Comparison of ENCODE assay signal across 8 cellular contexts in genomic region chr20:63642518-63643247, GRCh38. TPM values are rescaled to one million over a fixed set of nuclear protein-coding genes. Genes with fewer than 3 reads are reported as not detected.
A peak's percentile ranks its signal among the peaks of the same experiment; 100 is the strongest.
DNase-seq lines count a peak whose midpoint lies in the region; ATAC-seq, FAIRE-seq and TF ChIP-seq lines count a peak whose summit lies in the region.

No MANE protein-coding gene starts in this region.

- H3K9me2 ChIP-seq in MM.1S (replicated peaks; ENCODE audit: insufficient read depth, low read length), result no peaks in the 10 kb centered on the region

- 25 to 28% methylated on average over 31 of the region's 31 CpGs for WGBS in pancreas, 2 donors

- H2AFZ ChIP-seq in MM.1S (ENCODE audit: low read length), result peak overlapping the region; percentile 67

- H3K4me2 ChIP-seq in MM.1S (ENCODE audit: low read depth, low read length), result peak overlapping the region; percentile 95

- H3K9me3 Mint-ChIP-seq in effector memory CD8-positive, alpha-beta T cell, result peaks cover 0 to 2% of the 10 kb centered on the region in 2 donors

- peaks cover 10% of the 10 kb centered on the region; the same call in 1 of the 2 replicates for H3F3A ChIP-seq in MM.1S (ENCODE audit: insufficient read depth, low read length)

- H3K79me2 ChIP-seq in MM.1S (ENCODE audit: low read length), result no peaks in the 10 kb centered on the region

- H4K20me1 ChIP-seq in MM.1S (ENCODE audit: insufficient read depth, low read length), result no peaks in the 10 kb centered on the region

- TF ChIP-seq CTCF in GM06990 (IDR thresholded peaks at IDR 0.05; ENCODE audit: insufficient read depth, low read length, poor library complexity, severe bottlenecking), result no peak
- no peak for TF ChIP-seq CTCF in MM.1S (IDR thresholded peaks at IDR 0.05; ENCODE audit: low read length)
- TF ChIP-seq CTCF in pancreas (IDR thresholded peaks at IDR 0.05), result no peak

- no peak for ATAC-seq in effector memory CD8-positive, alpha-beta T cell (replicated peaks)
- ATAC-seq in pancreas, result peak in 1 of 4 donors; percentile 9
- ATAC-seq in GM19397 (IDR thresholded peaks at IDR 0.05; ENCODE audit: unreplicated experiment), result no peak

- H3K4me3 ChIP-seq in GM06990 (replicated peaks; ENCODE audit: low read depth, low read length), result peak overlapping the region; percentile 48
- H3K4me3 ChIP-seq in MM.1S (ENCODE audit: low read length), result peak overlapping the region; percentile 56
- peak overlapping the region; percentile 23 to 63 (median 59) for H3K4me3 ChIP-seq in pancreas

- peak overlapping the region; percentile 55 to 92 for H3K4me3 Mint-ChIP-seq in effector memory CD8-positive, alpha-beta T cell

- H3K4me1 ChIP-seq in MM.1S (ENCODE audit: low read length) (peaks cover 5% of the 10 kb centered on the region; the same call in 1 of the 2 replicates), pancreas (no peaks in the 10 kb centered on the region)

- H3K27me3 Mint-ChIP-seq in effector memory CD8-positive, alpha-beta T cell, result no peaks in the 10 kb centered on the region

- DNase-seq in GM06990 (ENCODE audit: extremely low read depth, insufficient read length) (no peak), MM.1S (peak; percentile 41), pancreas (peak in 4 of 6 donors; percentile 38 to 62 (median 56)), H4 (ENCODE audit: low spot score) (no peak)
- no peak for DNase-seq in effector memory CD8-positive, alpha-beta T cell
- DNase-seq in activated CD4-positive, alpha-beta T cell treated with anti-CD3 and anti-CD28 coated beads, Interleukin-2, amount 50 U/mL, for 48 hours, result no peak
- no peak for DNase-seq in stimulated activated naive CD4-positive, alpha-beta T cell (lab: John Stamatoyannopoulos, UW)

- FAIRE-seq in pancreas (lab: Jason Lieb, UNC), result no peak

- intact Hi-C loops in pancreas (cut with DNase I), result no loop called here

- H3K27ac Mint-ChIP-seq in effector memory CD8-positive, alpha-beta T cell, result peak overlapping the region; percentile 75 to 98

- H3K27me3 ChIP-seq in GM06990 (replicated peaks; ENCODE audit: control insufficient read depth, insufficient read depth, low read length), result no peaks in the 10 kb centered on the region
- peaks cover 4% of the 10 kb centered on the region for H3K27me3 ChIP-seq in MM.1S (replicated peaks; ENCODE audit: insufficient read depth, low read length)
- H3K27me3 ChIP-seq in pancreas, result no peaks in the 10 kb centered on the region

- peaks cover 38% of the 10 kb centered on the region for H3K36me3 Mint-ChIP-seq in effector memory CD8-positive, alpha-beta T cell (ENCODE audit: insufficient read depth)

- H3K36me3 ChIP-seq in GM06990 (ENCODE audit: control insufficient read depth, insufficient read depth, low read length) (no peaks in the 10 kb centered on the region), MM.1S (replicated peaks; ENCODE audit: insufficient read depth, low read length) (no peaks in the 10 kb centered on the region), pancreas (no peaks in the 10 kb centered on the region)

- H3K9me3 ChIP-seq in MM.1S (replicated peaks; ENCODE audit: insufficient read depth, low read length) (no peaks in the 10 kb centered on the region), pancreas (no peaks in the 10 kb centered on the region)

- H3K4me1 Mint-ChIP-seq in effector memory CD8-positive, alpha-beta T cell (ENCODE audit: low read depth in 2 of 2), result peaks cover 26 to 33% of the 10 kb centered on the region in 2 donors

- peak overlapping the region; percentile 56; the same call in 1 of the 2 replicates for H3K9ac ChIP-seq in MM.1S (ENCODE audit: low read length)

- H3K27ac ChIP-seq in MM.1S (ENCODE audit: low read length), result peak overlapping the region; percentile 30; the same call in 1 of the 2 replicates
- peak overlapping the region; percentile 68 to 83 (median 79) for H3K27ac ChIP-seq in pancreas

RNA-seq across cellular contexts. Expression of gene STMN3, which starts 10.5 kb away (rescaled TPM):
- total RNA-seq in pancreas, result 10 to 100 TPM in 2 of 6 donors, 1 to 10 TPM in 4; 4.4 to 13.1 (median 7.9) TPM
- polyA plus RNA-seq in pancreas, result 10 to 100 TPM; 17.4 to 37.8 TPM
- 9.4 and 18.9 TPM in 2 replicates for total RNA-seq in H4 (2014; rRNA removed; shearing (Covaris generic))

RNA-seq across cellular contexts. Expression of gene RTEL1, which starts 15.4 kb away (rescaled TPM):
- total RNA-seq in pancreas, result 10 to 100 TPM; 10.5 to 19.2 (median 13.9) TPM
- 10 to 100 TPM; 28.4 to 36.6 TPM for polyA plus RNA-seq in pancreas
- total RNA-seq in H4 (2014; rRNA removed; shearing (Covaris generic)), result 8.6 and 11.6 TPM in 2 replicates

RNA-seq across cellular contexts. Expression of gene GMEB2, which starts 15.8 kb away (rescaled TPM):
- total RNA-seq in pancreas, result 1 to 10 TPM; 4.1 to 8.2 (median 5.2) TPM
- 10 to 100 TPM in 1 of 2 donors, 1 to 10 TPM in 1; 8.8 to 10.4 TPM for polyA plus RNA-seq in pancreas
- 5.5 and 6.0 TPM in 2 replicates for total RNA-seq in H4 (2014; rRNA removed; shearing (Covaris generic))

RNA-seq across cellular contexts. Expression of gene TNFRSF6B, which starts 53.8 kb away (rescaled TPM):
- 1 to 10 TPM in 4 of 6 donors, under 1 TPM in 2; 0.31 to 2.7 (median 1.7) TPM for total RNA-seq in pancreas
- polyA plus RNA-seq in pancreas, result 10 to 100 TPM; 14.0 to 31.0 TPM
- 0.10 and 0.39 TPM in 2 replicates for total RNA-seq in H4 (2014; rRNA removed; shearing (Covaris generic))

Comparison
In these comparisons a context has a peak if more than half of its experiments do, and no peak if none do; other contexts are left out.
1. DNase-seq: peak in MM.1S (single experiment) and pancreas (4 of 6); none in GM06990 (single experiment), effector memory CD8-positive, alpha-beta T cell (0 of 3), H4 (single experiment), activated CD4-positive, alpha-beta T cell treated with anti-CD3 and anti-CD28 coated beads, Interleukin-2, amount 50 U/mL, for 48 hours (0 of 2) and stimulated activated naive CD4-positive, alpha-beta T cell (0 of 6).
2. Peak in every context shown above with its lines, with median percentiles within 50 percentile points of each other: H3K4me3 ChIP-seq.